Comparison of ENCODE assay signal across 1 cellular context in the genomic region with DNA sequence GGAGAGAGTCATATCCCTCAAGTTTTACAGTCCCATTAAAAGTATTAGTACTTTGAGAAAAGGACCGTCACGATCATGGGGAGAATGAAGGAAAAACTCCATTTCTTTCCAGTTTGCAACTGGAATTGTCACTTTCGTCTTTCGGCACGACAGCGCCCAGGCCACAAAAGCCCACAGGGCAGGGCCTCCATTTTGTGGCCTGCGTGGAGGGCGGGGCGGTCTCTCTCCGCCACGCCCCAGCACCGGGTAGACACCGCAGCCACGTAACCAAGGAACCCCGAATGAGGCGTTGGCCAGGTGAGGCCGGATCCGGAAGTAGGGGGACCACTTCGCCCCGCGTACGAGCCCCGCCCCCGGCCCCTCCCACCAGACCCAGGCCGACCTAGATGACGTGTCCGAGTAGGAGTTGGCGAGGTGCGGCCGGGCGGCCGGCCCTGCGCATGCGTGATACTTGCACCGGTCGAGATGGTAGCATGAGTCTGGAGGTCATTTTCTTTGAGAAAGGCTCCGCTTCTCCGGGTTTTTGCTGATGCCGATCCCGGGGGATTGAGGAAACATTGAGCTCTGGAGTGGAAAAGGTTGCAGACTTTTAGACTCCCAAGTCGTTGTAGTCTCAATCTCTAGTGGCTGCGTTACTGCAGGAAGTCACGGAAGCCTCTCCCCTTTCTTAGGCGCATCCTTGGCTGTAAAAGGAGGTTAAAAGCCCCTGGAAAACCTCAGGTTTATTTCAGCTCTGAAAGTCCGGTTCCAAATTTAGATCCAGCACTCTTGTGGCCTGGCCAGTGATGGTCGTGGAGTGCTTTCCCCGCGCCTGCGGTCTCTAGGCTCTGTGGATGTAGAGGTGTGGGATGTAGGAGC.
TF ChIP-seq lines count a peak whose summit lies in the region.

No MANE protein-coding gene starts in this region.

TF ChIP-seq in K562, 482 proteins besides CTCF, POLR2A, EP300 and RAD21 (continued from another document and continues in another):
- TF ChIP-seq, protein P1, sequence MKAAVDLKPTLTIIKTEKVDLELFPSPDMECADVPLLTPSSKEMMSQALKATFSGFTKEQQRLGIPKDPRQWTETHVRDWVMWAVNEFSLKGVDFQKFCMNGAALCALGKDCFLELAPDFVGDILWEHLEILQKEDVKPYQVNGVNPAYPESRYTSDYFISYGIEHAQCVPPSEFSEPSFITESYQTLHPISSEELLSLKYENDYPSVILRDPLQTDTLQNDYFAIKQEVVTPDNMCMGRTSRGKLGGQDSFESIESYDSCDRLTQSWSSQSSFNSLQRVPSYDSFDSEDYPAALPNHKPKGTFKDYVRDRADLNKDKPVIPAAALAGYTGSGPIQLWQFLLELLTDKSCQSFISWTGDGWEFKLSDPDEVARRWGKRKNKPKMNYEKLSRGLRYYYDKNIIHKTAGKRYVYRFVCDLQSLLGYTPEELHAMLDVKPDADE (conservative IDR thresholded peaks at IDR 0.05; ENCODE audit: control insufficient read depth, low read depth, low read length): 0 out of 2 replicates have a peak, but pooled peaks have one; percentile 31
- peak in 1 of 2 experiments; percentile 19; a peak in 1 of 4 replicates for TF ChIP-seq SIX5 (IDR thresholded peaks at IDR 0.05; ENCODE audit: borderline replicate concordance in 1 of 2, insufficient read depth in 1 of 2, low read depth in 1 of 2, low read length in 2 of 2)
- TF ChIP-seq TAF9B (IDR thresholded peaks at IDR 0.05; ENCODE audit: partially characterized antibody): peak; percentile 54
- no peak for TF ChIP-seq PCBP1 (IDR thresholded peaks at IDR 0.05; ENCODE audit: low read depth, low read length, poor library complexity, severe bottlenecking)
- peak; percentile 73 for TF ChIP-seq ELF1 (tag; IDR thresholded peaks at IDR 0.05)
- no peak for TF ChIP-seq HDAC2 (IDR thresholded peaks at IDR 0.05)
- TF ChIP-seq, protein P2, sequence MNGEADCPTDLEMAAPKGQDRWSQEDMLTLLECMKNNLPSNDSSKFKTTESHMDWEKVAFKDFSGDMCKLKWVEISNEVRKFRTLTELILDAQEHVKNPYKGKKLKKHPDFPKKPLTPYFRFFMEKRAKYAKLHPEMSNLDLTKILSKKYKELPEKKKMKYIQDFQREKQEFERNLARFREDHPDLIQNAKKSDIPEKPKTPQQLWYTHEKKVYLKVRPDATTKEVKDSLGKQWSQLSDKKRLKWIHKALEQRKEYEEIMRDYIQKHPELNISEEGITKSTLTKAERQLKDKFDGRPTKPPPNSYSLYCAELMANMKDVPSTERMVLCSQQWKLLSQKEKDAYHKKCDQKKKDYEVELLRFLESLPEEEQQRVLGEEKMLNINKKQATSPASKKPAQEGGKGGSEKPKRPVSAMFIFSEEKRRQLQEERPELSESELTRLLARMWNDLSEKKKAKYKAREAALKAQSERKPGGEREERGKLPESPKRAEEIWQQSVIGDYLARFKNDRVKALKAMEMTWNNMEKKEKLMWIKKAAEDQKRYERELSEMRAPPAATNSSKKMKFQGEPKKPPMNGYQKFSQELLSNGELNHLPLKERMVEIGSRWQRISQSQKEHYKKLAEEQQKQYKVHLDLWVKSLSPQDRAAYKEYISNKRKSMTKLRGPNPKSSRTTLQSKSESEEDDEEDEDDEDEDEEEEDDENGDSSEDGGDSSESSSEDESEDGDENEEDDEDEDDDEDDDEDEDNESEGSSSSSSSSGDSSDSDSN (IDR thresholded peaks at IDR 0.05; ENCODE audit: borderline replicate concordance in 1 of 2, low read depth in 2 of 2, low read length in 2 of 2): peak in 1 of 2 experiments; percentile 26; a peak in 1 of 4 replicates
- no peak for TF ChIP-seq ZNF707 (CRISPR knock-in tag; conservative IDR thresholded peaks at IDR 0.05)
- TF ChIP-seq POLR3A (IDR thresholded peaks at IDR 0.05; ENCODE audit: borderline replicate concordance, extremely low read depth, insufficient read depth, insufficient read length): no peak
- peak; percentile 77 for TF ChIP-seq KLF1 (tag; IDR thresholded peaks at IDR 0.05)
- TF ChIP-seq ASH1L (IDR thresholded peaks at IDR 0.05; ENCODE audit: borderline replicate concordance, low read depth, partially characterized antibody): no peak
- TF ChIP-seq, protein P3, sequence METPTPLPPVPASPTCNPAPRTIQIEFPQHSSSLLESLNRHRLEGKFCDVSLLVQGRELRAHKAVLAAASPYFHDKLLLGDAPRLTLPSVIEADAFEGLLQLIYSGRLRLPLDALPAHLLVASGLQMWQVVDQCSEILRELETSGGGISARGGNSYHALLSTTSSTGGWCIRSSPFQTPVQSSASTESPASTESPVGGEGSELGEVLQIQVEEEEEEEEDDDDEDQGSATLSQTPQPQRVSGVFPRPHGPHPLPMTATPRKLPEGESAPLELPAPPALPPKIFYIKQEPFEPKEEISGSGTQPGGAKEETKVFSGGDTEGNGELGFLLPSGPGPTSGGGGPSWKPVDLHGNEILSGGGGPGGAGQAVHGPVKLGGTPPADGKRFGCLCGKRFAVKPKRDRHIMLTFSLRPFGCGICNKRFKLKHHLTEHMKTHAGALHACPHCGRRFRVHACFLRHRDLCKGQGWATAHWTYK (CRISPR knock-in tag; IDR thresholded peaks at IDR 0.05): peak; percentile 99
- TF ChIP-seq RBM15 (IDR thresholded peaks at IDR 0.05; ENCODE audit: insufficient read depth, low read length): no peak
- peak; percentile 66 for TF ChIP-seq TAF1 (IDR thresholded peaks at IDR 0.05; ENCODE audit: control insufficient read depth, extremely low read depth, insufficient read depth, low read length, severe bottlenecking)
- TF ChIP-seq, protein P4, sequence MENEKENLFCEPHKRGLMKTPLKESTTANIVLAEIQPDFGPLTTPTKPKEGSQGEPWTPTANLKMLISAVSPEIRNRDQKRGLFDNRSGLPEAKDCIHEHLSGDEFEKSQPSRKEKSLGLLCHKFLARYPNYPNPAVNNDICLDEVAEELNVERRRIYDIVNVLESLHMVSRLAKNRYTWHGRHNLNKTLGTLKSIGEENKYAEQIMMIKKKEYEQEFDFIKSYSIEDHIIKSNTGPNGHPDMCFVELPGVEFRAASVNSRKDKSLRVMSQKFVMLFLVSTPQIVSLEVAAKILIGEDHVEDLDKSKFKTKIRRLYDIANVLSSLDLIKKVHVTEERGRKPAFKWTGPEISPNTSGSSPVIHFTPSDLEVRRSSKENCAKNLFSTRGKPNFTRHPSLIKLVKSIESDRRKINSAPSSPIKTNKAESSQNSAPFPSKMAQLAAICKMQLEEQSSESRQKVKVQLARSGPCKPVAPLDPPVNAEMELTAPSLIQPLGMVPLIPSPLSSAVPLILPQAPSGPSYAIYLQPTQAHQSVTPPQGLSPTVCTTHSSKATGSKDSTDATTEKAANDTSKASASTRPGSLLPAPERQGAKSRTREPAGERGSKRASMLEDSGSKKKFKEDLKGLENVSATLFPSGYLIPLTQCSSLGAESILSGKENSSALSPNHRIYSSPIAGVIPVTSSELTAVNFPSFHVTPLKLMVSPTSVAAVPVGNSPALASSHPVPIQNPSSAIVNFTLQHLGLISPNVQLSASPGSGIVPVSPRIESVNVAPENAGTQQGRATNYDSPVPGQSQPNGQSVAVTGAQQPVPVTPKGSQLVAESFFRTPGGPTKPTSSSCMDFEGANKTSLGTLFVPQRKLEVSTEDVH (IDR thresholded peaks at IDR 0.05; ENCODE audit: low read depth, partially characterized antibody): peak; percentile 63
- peak; percentile 74 for TF ChIP-seq HCFC1 (IDR thresholded peaks at IDR 0.05; ENCODE audit: low read depth, low read length)
- no peak for TF ChIP-seq LCOR (CRISPR knock-in tag; IDR thresholded peaks at IDR 0.05)
- TF ChIP-seq ZFX (CRISPR knock-in tag; IDR thresholded peaks at IDR 0.05): peak; percentile 51; the same call in 1 of the 2 replicates
- TF ChIP-seq, protein P5, sequence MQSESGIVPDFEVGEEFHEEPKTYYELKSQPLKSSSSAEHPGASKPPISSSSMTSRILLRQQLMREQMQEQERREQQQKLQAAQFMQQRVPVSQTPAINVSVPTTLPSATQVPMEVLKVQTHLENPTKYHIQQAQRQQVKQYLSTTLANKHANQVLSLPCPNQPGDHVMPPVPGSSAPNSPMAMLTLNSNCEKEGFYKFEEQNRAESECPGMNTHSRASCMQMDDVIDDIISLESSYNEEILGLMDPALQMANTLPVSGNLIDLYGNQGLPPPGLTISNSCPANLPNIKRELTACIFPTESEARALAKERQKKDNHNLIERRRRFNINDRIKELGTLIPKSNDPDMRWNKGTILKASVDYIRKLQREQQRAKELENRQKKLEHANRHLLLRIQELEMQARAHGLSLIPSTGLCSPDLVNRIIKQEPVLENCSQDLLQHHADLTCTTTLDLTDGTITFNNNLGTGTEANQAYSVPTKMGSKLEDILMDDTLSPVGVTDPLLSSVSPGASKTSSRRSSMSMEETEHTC (IDR thresholded peaks at IDR 0.05): no peak
- no peak for TF ChIP-seq ZNF77 (CRISPR knock-in tag; IDR thresholded peaks at IDR 0.05)
- peak; percentile 62; the same call in 1 of the 2 replicates for TF ChIP-seq C11orf30 (IDR thresholded peaks at IDR 0.05; ENCODE audit: low read depth)
- TF ChIP-seq DIDO1 (tag; IDR thresholded peaks at IDR 0.05; ENCODE audit: low read depth): no peak
- peak; percentile 36; the same call in 1 of the 2 replicates for TF ChIP-seq ETV5 (CRISPR knock-in tag; IDR thresholded peaks at IDR 0.05; ENCODE audit: low read depth)
- TF ChIP-seq FOXM1 (IDR thresholded peaks at IDR 0.05; ENCODE audit: low read depth): no peak
- TF ChIP-seq FOXM1 (CRISPR knock-in tag; IDR thresholded peaks at IDR 0.05; ENCODE audit: low read depth): no peak
- no peak for TF ChIP-seq KLF16 (IDR thresholded peaks at IDR 0.05)
- TF ChIP-seq, protein P6, sequence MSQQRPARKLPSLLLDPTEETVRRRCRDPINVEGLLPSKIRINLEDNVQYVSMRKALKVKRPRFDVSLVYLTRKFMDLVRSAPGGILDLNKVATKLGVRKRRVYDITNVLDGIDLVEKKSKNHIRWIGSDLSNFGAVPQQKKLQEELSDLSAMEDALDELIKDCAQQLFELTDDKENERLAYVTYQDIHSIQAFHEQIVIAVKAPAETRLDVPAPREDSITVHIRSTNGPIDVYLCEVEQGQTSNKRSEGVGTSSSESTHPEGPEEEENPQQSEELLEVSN (IDR thresholded peaks at IDR 0.05; ENCODE audit: borderline replicate concordance in 1 of 2, extremely low read depth in 1 of 2, insufficient read depth in 1 of 2, insufficient read length in 1 of 2, low read depth in 1 of 2, low read length in 1 of 2, poor library complexity in 1 of 2, severe bottlenecking in 1 of 2): peak in 1 of 2 experiments; percentile 1
- TF ChIP-seq, protein P7, sequence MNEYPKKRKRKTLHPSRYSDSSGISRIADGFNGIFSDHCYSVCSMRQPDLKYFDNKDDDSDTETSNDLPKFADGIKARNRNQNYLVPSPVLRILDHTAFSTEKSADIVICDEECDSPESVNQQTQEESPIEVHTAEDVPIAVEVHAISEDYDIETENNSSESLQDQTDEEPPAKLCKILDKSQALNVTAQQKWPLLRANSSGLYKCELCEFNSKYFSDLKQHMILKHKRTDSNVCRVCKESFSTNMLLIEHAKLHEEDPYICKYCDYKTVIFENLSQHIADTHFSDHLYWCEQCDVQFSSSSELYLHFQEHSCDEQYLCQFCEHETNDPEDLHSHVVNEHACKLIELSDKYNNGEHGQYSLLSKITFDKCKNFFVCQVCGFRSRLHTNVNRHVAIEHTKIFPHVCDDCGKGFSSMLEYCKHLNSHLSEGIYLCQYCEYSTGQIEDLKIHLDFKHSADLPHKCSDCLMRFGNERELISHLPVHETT (CRISPR knock-in tag; conservative IDR thresholded peaks at IDR 0.05 in 1 of 2, IDR thresholded peaks at IDR 0.05 in 1 of 2): peak in 1 of 2 experiments; percentile 68; a peak in 2 of 4 replicates
- 0 out of 2 replicates have a peak, but pooled peaks have one; percentile 36 for TF ChIP-seq MYC (IDR thresholded peaks at IDR 0.05; ENCODE audit: low read depth, low read length)
- TF ChIP-seq MYC (CRISPR knock-in tag; IDR thresholded peaks at IDR 0.05; ENCODE audit: borderline replicate concordance, low read depth): no peak
- TF ChIP-seq RBFOX2 (IDR thresholded peaks at IDR 0.05; ENCODE audit: low read depth, low read length): peak; percentile 74
- TF ChIP-seq GABPA (tag; conservative IDR thresholded peaks at IDR 0.05; ENCODE audit: low read depth): peak; percentile 96
- TF ChIP-seq JUND (IDR thresholded peaks at IDR 0.05; ENCODE audit: borderline replicate concordance, low read depth, low read length): peak; percentile 63; the same call in 1 of the 2 replicates
- peak; percentile 58; the same call in 1 of the 3 replicates for TF ChIP-seq JUND (tag; IDR thresholded peaks at IDR 0.05; ENCODE audit: borderline replicate concordance, low read depth, low read length)
- no peak for TF ChIP-seq ETV6 (IDR thresholded peaks at IDR 0.05; ENCODE audit: borderline replicate concordance in 1 of 2, low read depth in 2 of 2, low read length in 1 of 2)
- no peak for TF ChIP-seq ETV6 (CRISPR knock-in tag; IDR thresholded peaks at IDR 0.05; ENCODE audit: borderline replicate concordance)
- TF ChIP-seq SP1 (CRISPR knock-in tag; IDR thresholded peaks at IDR 0.05): peak; percentile 90
- TF ChIP-seq, protein P8, sequence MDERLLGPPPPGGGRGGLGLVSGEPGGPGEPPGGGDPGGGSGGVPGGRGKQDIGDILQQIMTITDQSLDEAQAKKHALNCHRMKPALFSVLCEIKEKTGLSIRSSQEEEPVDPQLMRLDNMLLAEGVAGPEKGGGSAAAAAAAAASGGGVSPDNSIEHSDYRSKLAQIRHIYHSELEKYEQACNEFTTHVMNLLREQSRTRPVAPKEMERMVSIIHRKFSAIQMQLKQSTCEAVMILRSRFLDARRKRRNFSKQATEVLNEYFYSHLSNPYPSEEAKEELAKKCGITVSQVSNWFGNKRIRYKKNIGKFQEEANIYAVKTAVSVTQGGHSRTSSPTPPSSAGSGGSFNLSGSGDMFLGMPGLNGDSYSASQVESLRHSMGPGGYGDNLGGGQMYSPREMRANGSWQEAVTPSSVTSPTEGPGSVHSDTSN (CRISPR knock-in tag; IDR thresholded peaks at IDR 0.05; ENCODE audit: low read depth): no peak
- TF ChIP-seq, protein P8 (tag; conservative IDR thresholded peaks at IDR 0.05; ENCODE audit: low read depth): no peak
- peak; percentile 42 for TF ChIP-seq CCNT2 (IDR thresholded peaks at IDR 0.05; ENCODE audit: borderline replicate concordance, extremely low read depth, insufficient read length, low read depth, low read length)
- TF ChIP-seq, protein P9, sequence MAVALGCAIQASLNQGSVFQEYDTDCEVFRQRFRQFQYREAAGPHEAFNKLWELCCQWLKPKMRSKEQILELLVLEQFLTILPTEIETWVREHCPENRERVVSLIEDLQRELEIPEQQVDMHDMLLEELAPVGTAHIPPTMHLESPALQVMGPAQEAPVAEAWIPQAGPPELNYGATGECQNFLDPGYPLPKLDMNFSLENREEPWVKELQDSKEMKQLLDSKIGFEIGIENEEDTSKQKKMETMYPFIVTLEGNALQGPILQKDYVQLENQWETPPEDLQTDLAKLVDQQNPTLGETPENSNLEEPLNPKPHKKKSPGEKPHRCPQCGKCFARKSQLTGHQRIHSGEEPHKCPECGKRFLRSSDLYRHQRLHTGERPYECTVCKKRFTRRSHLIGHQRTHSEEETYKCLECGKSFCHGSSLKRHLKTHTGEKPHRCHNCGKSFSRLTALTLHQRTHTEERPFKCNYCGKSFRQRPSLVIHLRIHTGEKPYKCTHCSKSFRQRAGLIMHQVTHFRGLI (CRISPR knock-in tag; IDR thresholded peaks at IDR 0.05): no peak
- peak; percentile 59 for TF ChIP-seq KDM5B (IDR thresholded peaks at IDR 0.05; ENCODE audit: insufficient replicate concordance, low read depth, low read length)
